ENCODE assay signal across 13 cellular contexts in genomic region chr1:51341876-51342496, GRCh38. TPM values are rescaled to one million over a fixed set of nuclear protein-coding genes. Genes with fewer than 3 reads are reported as not detected.
DNase-seq lines count a peak whose midpoint lies in the region; ATAC-seq, FAIRE-seq and TF ChIP-seq lines count a peak whose summit lies in the region.
"Had no signal": no experiment of that assay in that cellular context is flagged by ENCODE, and none has a peak within 500 bp of the region (broad histone marks: within the 10 kb centered on the region; RNA-seq: fewer than 3 reads in every experiment).

No MANE protein-coding gene starts in this region.

- no peak overlapping the region for H3K4me2 ChIP-seq in A549

- no peaks in the 10 kb centered on the region for H3K9me3 Mint-ChIP-seq in T-cell

- TF ChIP-seq EP300 in A549 (IDR thresholded peaks at IDR 0.05), result no peak

- peaks cover 0 to 5% (median 0%) of the 10 kb centered on the region in 3 donors for H3K4me1 Mint-ChIP-seq in T-cell

- H3K27ac Mint-ChIP-seq in T-cell, result no peak overlapping the region

- POLR2A ChIA-PET in A549 (lab: Yijun Ruan, JAX), result no interaction called here
- POLR2A ChIA-PET in T-cell (lab: Charles Lee), result no interaction called here

- no peaks in the 10 kb centered on the region for H3K36me3 Mint-ChIP-seq in T-cell

- H3K9me3 ChIP-seq in A549, result no peaks in the 10 kb centered on the region

- ATAC-seq in A549 (peak; percentile 30 to 41; a peak in 3 of 6 replicates), GM18868 (IDR thresholded peaks at IDR 0.05; ENCODE audit: unreplicated experiment) (peak; percentile 80), HG02870 (IDR thresholded peaks at IDR 0.05; ENCODE audit: unreplicated experiment) (peak; percentile 67), T-cell (replicated peaks in 1 of 4) (no peak)

- TF ChIP-seq RAD21 in A549 (conservative IDR thresholded peaks at IDR 0.05 in 1 of 2, IDR thresholded peaks at IDR 0.05 in 1 of 2), result peak in 1 of 2 experiments; percentile 18; a peak in 1 of 5 replicates

- H3K27me3 Mint-ChIP-seq in T-cell, result peaks cover 46 to 55% of the 10 kb centered on the region in 2 donors

- no peak for TF ChIP-seq POLR2A in A549 (IDR thresholded peaks at IDR 0.05; ENCODE audit: low read length)

- peak in 1 of 2 experiments; percentile 21 for DNase-seq in A549 (ENCODE audit: low read depth in 1 of 2, low spot score in 1 of 2)
- DNase-seq in NCI-H82 treated with DMSO at 0.1 percent for 48 hours (lab: John Stamatoyannopoulos, UW; ENCODE audit: unreplicated experiment), result peak; percentile 25
- no peak for DNase-seq in HCEC 1CT
- DNase-seq in activated CD4-positive, alpha-beta T cell treated with anti-CD3 and anti-CD28 coated beads, Interleukin-2, amount 50 U/mL, for 4 hours, result no peak
- DNase-seq in T-cell, result no peak
- no peak for DNase-seq in stimulated activated CD4-positive, alpha-beta T cell treated with anti-CD3 and anti-CD28 coated beads, Interleukin-2, amount 100 ng/mL, for 24 hours
- DNase-seq: activated naive CD4-positive, alpha-beta T cell; midbrain had no signal

- 89% methylated on average over 4 of the region's 4 CpGs for WGBS in A549 (ENCODE audit: missing lambda C conversion rate)

- no peak overlapping the region for H3K4me3 Mint-ChIP-seq in T-cell

- FAIRE-seq in A549 (lab: Jason Lieb, UNC), result no peak

- H3K4me3 ChIP-seq in A549, result no peak overlapping the region

- H3K27ac ChIP-seq in A549, result no peak overlapping the region
- H3K27ac ChIP-seq: C4-2B, epithelial cell of prostate, HL-60 had no signal

- H3K4me1 ChIP-seq in A549, result no peaks in the 10 kb centered on the region

- CTCF ChIA-PET in A549 (lab: Yijun Ruan, JAX), result interaction anchor here (1.0 kb wide), 1 partner anchor 45 kb away, joined by 3 read pairs; no protein-coding TSS in a partner anchor
- CTCF ChIA-PET in T-cell (lab: Charles Lee), result no interaction called here

- TF ChIP-seq CTCF in A549 (IDR thresholded peaks at IDR 0.05), result no peak

TF ChIP-seq in A549, 52 proteins besides CTCF, POLR2A, EP300 and RAD21:
- TF ChIP-seq NPAS2 (CRISPR knock-in tag; IDR thresholded peaks at IDR 0.05; ENCODE audit: borderline replicate concordance) (no peak), POLR2AphosphoS2 (conservative IDR thresholded peaks at IDR 0.05; ENCODE audit: low read length) (no peak), SMC3 (IDR thresholded peaks at IDR 0.05) (no peak), HOXB5 (CRISPR knock-in tag; IDR thresholded peaks at IDR 0.05) (no peak), MYC (IDR thresholded peaks at IDR 0.05; ENCODE audit: borderline replicate concordance, low read length) (no peak), RARB (CRISPR knock-in tag; IDR thresholded peaks at IDR 0.05) (no peak), SREBF2 (IDR thresholded peaks at IDR 0.05) (no peak), NFE2L2 (conservative IDR thresholded peaks at IDR 0.05; ENCODE audit: low read length) (no peak), BCL3 (IDR thresholded peaks at IDR 0.05) (no peak), ZSCAN20 (CRISPR knock-in tag; IDR thresholded peaks at IDR 0.05) (no peak), HES2 (IDR thresholded peaks at IDR 0.05) (no peak), RNF2 (IDR thresholded peaks at IDR 0.05; ENCODE audit: borderline replicate concordance, low read depth) (no peak), FOSL2 (IDR thresholded peaks at IDR 0.05) (no peak), FOSL2 (CRISPR knock-in tag; IDR thresholded peaks at IDR 0.05) (no peak), RCOR1 (IDR thresholded peaks at IDR 0.05; ENCODE audit: low read depth, low read length) (no peak), HEYL (CRISPR knock-in tag; IDR thresholded peaks at IDR 0.05) (no peak), JUNB (IDR thresholded peaks at IDR 0.05) (no peak), ZC3H11A (IDR thresholded peaks at IDR 0.05) (no peak)
- TF ChIP-seq, protein P1, sequence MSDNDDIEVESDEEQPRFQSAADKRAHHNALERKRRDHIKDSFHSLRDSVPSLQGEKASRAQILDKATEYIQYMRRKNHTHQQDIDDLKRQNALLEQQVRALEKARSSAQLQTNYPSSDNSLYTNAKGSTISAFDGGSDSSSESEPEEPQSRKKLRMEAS (IDR thresholded peaks at IDR 0.05), result no peak

RNA-seq across cellular contexts. Expression of gene TTC39A, which starts 11.6 kb away (rescaled TPM):
- polyA plus RNA-seq in A549 (2011; rRNA removed) (6.2 TPM in 2 replicates), A549 (2017; fragmentation: RNase III; extraction: RNeasy Plus Mini Kit Qiagen cat#74134 plus additional on column Dnase treatment) (1.4 to 2.0 TPM (median 1.7 TPM) in 3 replicates)
- 1.6 and 2.0 TPM in 2 replicates for polyA plus RNA-seq in A549 (2012; cell fraction: cytosol; rRNA removed)
- 1.4 and 1.7 TPM in 2 replicates for polyA plus RNA-seq in A549 (2012; cell fraction: nucleus; rRNA removed)
- polyA minus RNA-seq in A549 (2011; rRNA and poly(A)+ RNA removed), result 9.5 and 11.5 TPM in 2 replicates
- under 1 TPM in 1 of 5 donors, not detected in 4; 0.36 TPM for total RNA-seq in T-cell

Comparison
In these comparisons a context has a peak if more than half of its experiments do, and no peak if none do; other contexts are left out.
1. ATAC-seq: peak in A549 (2 of 2), GM18868 (single experiment) and HG02870 (single experiment); none in T-cell (0 of 4).